In genomic region chr11:65951641-65952040, GRCh38 we compare ENCODE assay signal across 1 cellular context.
A peak's percentile ranks its signal among the peaks of the same experiment; 100 is the strongest.
TF ChIP-seq lines count a peak whose summit lies in the region.

No MANE protein-coding gene starts in this region.

TF ChIP-seq in HepG2, 621 proteins besides CTCF, POLR2A, EP300 and RAD21:
- TF ChIP-seq ZNF777 (CRISPR knock-in tag; IDR thresholded peaks at IDR 0.05) = peak; percentile 23; the same call in 1 of the 2 replicates
